ENCODE assay signal across 18 cellular contexts in genomic region chr15:68176601-68177000, GRCh38.
"Had no signal": no experiment of that assay in that cellular context is flagged by ENCODE, and none has a peak within 500 bp of the region (broad histone marks: within the 10 kb centered on the region; RNA-seq: fewer than 3 reads in every experiment).

No MANE protein-coding gene starts in this region.

- FAIRE-seq: keratinocyte, TTC549 had no signal

- H3K27ac ChIP-seq: hepatocyte, suprapubic skin had no signal

- H3K27me3 ChIP-seq: hepatocyte, suprapubic skin had no signal

- H3K4me1 ChIP-seq: suprapubic skin had no signal

- ATAC-seq: activated CD8-positive, alpha-beta T cell treated with anti-CD3 and anti-CD28 coated beads, Interleukin-2, amount 10 ng/mL, durations not matched to agents 7 days and 5 days had no signal

- H3K9me3 ChIP-seq: left ventricle myocardium inferior, suprapubic skin had no signal

- H3K4me3 ChIP-seq: hepatocyte, left ventricle myocardium inferior, smooth muscle cell, suprapubic skin had no signal

- DNase-seq: activated CD4-positive, alpha-beta T cell treated with anti-CD3 and anti-CD28 coated beads, Interleukin-2, amount 10 ng/mL, durations not matched to agents 24 days and 14 days; activated CD4-positive, CD25-positive, alpha-beta regulatory T cell; activated CD8-positive, alpha-beta T cell treated with anti-CD3 and anti-CD28 coated beads, Interleukin-2, amount 10 ng/mL, durations not matched to agents 7 days and 5 days; activated naive CD4-positive, alpha-beta T cell; cortex of kidney; effector CD4-positive, alpha-beta T cell; left ventricle myocardium inferior; naive B cell; posterior cingulate gyrus; retina; SHP77 treated with DMSO at 0.1 percent for 48 hours; T-helper 2 cell; trophoblast cell had no signal
